Comparison of ENCODE assay signal across 14 cellular contexts in genomic region chr10:133442191-133442966, GRCh38. TPM values are rescaled to one million over a fixed set of nuclear protein-coding genes. Genes with fewer than 3 reads are reported as not detected.
DNase-seq lines count a peak whose midpoint lies in the region; ATAC-seq lines count a peak whose summit lies in the region.
"Had no signal": no experiment of that assay in that cellular context is flagged by ENCODE, and none has a peak within 500 bp of the region (broad histone marks: within the 10 kb centered on the region; RNA-seq: fewer than 3 reads in every experiment).

No MANE protein-coding gene starts in this region.

- peak overlapping the region; percentile 15 to 75 (median 57); a peak in 20 of 22 replicates for H3K4me2 ChIP-seq in BLaER1 treated with 17β-estradiol and CSF1 and Interleukin-3, amounts not matched to agents 10 nM and 100 nM

- H3K4me1 Mint-ChIP-seq in T-cell: peaks cover 18 to 39% (median 27%) of the 10 kb centered on the region in 3 donors
- H3K4me1 Mint-ChIP-seq in immature natural killer cell: peaks cover 22 to 39% of the 10 kb centered on the region in 2 donors
- H3K4me1 Mint-ChIP-seq: mesothelial cell of epicardium had no signal

- H3K27me3 ChIP-seq in BLaER1 treated with 17β-estradiol and CSF1 and Interleukin-3, amounts not matched to agents 10 nM and 100 nM: no peaks in the 10 kb centered on the region
- H3K27me3 ChIP-seq: ascending aorta had no signal

- H3K27ac Mint-ChIP-seq in T-cell (peak overlapping the region; percentile 76 to 79), immature natural killer cell (peak overlapping the region; percentile 22 to 78 (median 69))
- H3K27ac Mint-ChIP-seq: mesothelial cell of epicardium had no signal

- ATAC-seq in T-cell (replicated peaks in 1 of 4): peak; percentile 28 to 84 (median 50)
- no peak for ATAC-seq in GM19397 (IDR thresholded peaks at IDR 0.05; ENCODE audit: unreplicated experiment)
- ATAC-seq in HG03280 (IDR thresholded peaks at IDR 0.05; ENCODE audit: unreplicated experiment): no peak

- H3K27me3 Mint-ChIP-seq in T-cell (peaks cover under 1 to 3% of the 10 kb centered on the region in 2 donors), immature natural killer cell (ENCODE audit: low read depth in 3 of 3) (peaks cover 0 to 6% (median 0%) of the 10 kb centered on the region in 3 donors)

- H3K27ac ChIP-seq in BLaER1 treated with 17β-estradiol and CSF1 and Interleukin-3, amounts not matched to agents 10 nM and 100 nM: no peak overlapping the region
- H3K27ac ChIP-seq: ascending aorta, VCaP had no signal

- peaks cover 9 to 18% (median 13%) of the 10 kb centered on the region in 10 experiments; a peak in 19 of 20 replicates for H3K4me1 ChIP-seq in BLaER1 treated with 17β-estradiol and CSF1 and Interleukin-3, amounts not matched to agents 10 nM and 100 nM
- H3K4me1 ChIP-seq: ascending aorta had no signal

- peaks cover 29 to 36% (median 33%) of the 10 kb centered on the region in 11 experiments for H3K9me3 ChIP-seq in BLaER1 treated with 17β-estradiol and CSF1 and Interleukin-3, amounts not matched to agents 10 nM and 100 nM (replicated peaks in 1 of 11)

- peaks cover 5 to 8% (median 7%) of the 10 kb centered on the region in 3 donors for H3K9me3 Mint-ChIP-seq in T-cell
- peaks cover 9 to 17% (median 11%) of the 10 kb centered on the region in 6 donors for H3K9me3 Mint-ChIP-seq in immature natural killer cell

- H3K36me3 Mint-ChIP-seq in T-cell (peaks cover 5% of the 10 kb centered on the region), immature natural killer cell (peaks cover under 1 to 7% (median 7%) of the 10 kb centered on the region in 3 donors)

- DNase-seq in ELR (ENCODE audit: low read depth) (peak; percentile 24), T-cell (peak in 3 of 34 experiments; percentile 9 to 19 (median 14)), immature natural killer cell (peak in 2 of 3 donors; percentile 30 to 43), SHP77 (lab: John Stamatoyannopoulos, UW) (no peak), NAMALWA (ENCODE audit: low spot score) (no peak)
- DNase-seq: Calu3, hippocampal formation, NCI-H2081 had no signal

- H3K36me3 ChIP-seq in BLaER1 treated with 17β-estradiol and CSF1 and Interleukin-3, amounts not matched to agents 10 nM and 100 nM: peaks cover 0 to 3% (median 0%) of the 10 kb centered on the region in 11 experiments; a peak in 1 of 22 replicates
- H3K36me3 ChIP-seq: ascending aorta had no signal

- peak overlapping the region; percentile 16 to 62 (median 21) for H3K4me3 Mint-ChIP-seq in T-cell
- peak overlapping the region; percentile 42 to 71 (median 71) for H3K4me3 Mint-ChIP-seq in immature natural killer cell
- H3K4me3 Mint-ChIP-seq: mesothelial cell of epicardium had no signal

- POLR2A ChIA-PET in T-cell (lab: Charles Lee): no interaction called here

- peaks cover 0 to 4% (median 0%) of the 10 kb centered on the region in 11 experiments; a peak in 2 of 22 replicates for H4K20me1 ChIP-seq in BLaER1 treated with 17β-estradiol and CSF1 and Interleukin-3, amounts not matched to agents 10 nM and 100 nM

- no peak overlapping the region for H3K4me3 ChIP-seq in BLaER1 treated with 17β-estradiol and CSF1 and Interleukin-3, amounts not matched to agents 10 nM and 100 nM
- H3K4me3 ChIP-seq: ascending aorta had no signal

- no peak overlapping the region for H3K9ac ChIP-seq in BLaER1 treated with 17β-estradiol and CSF1 and Interleukin-3, amounts not matched to agents 10 nM and 100 nM

- CTCF ChIA-PET in T-cell (lab: Charles Lee): no interaction called here

RNA-seq across cellular contexts. Expression of gene SCART1, which starts 11.4 kb away (rescaled TPM):
- 10 to 100 TPM in 3 of 5 donors, 1 to 10 TPM in 2; 5.9 to 13.0 (median 12.1) TPM for total RNA-seq in T-cell
- polyA plus RNA-seq in immature natural killer cell: under 1 TPM in 2 of 3 donors, not detected in 1; 0.20 to 0.74 TPM

RNA-seq across cellular contexts. Expression of gene SPRN, which starts 18.0 kb away (rescaled TPM):
- under 1 TPM in 2 of 5 donors, not detected in 3; 0.06 to 0.12 TPM for total RNA-seq in T-cell
- under 1 TPM in 2 of 3 donors, not detected in 1; 0.30 to 0.37 TPM for polyA plus RNA-seq in immature natural killer cell
- total RNA-seq: ascending aorta, Calu3 had no signal

RNA-seq across cellular contexts. Expression of gene MTG1, which starts 48.4 kb away (rescaled TPM):
- total RNA-seq in T-cell: 10 to 100 TPM; 46.7 to 79.3 (median 69.4) TPM
- 10 to 100 TPM; 45.5 to 60.3 (median 58.3) TPM for polyA plus RNA-seq in immature natural killer cell

Comparison
In these comparisons a context has a peak if more than half of its experiments do, and no peak if none do; other contexts are left out.
1. DNase-seq: peak in ELR (single experiment) and immature natural killer cell (2 of 3); none in SHP77 (0 of 2) and NAMALWA (single experiment).
2. ATAC-seq: peak in T-cell (4 of 4); none in GM19397 (single experiment) and HG03280 (single experiment).